In genomic region chr2:65030481-65030880, GRCh38 we compare ENCODE assay signal across 18 cellular contexts. TPM values are rescaled to one million over a fixed set of nuclear protein-coding genes. Genes with fewer than 3 reads are reported as not detected.
DNase-seq lines count a peak whose midpoint lies in the region; ATAC-seq, FAIRE-seq and TF ChIP-seq lines count a peak whose summit lies in the region.
"Had no signal": no experiment of that assay in that cellular context is flagged by ENCODE, and none has a peak within 500 bp of the region (broad histone marks: within the 10 kb centered on the region; RNA-seq: fewer than 3 reads in every experiment).

No MANE protein-coding gene starts in this region.

- peak overlapping the region; percentile 55 for H3K27ac Mint-ChIP-seq in dendritic cell treated with granulocyte-macrophage colony-stimulating factor and Interleukin-4, amounts not matched to agents 40 ng/mL and 50 ng/mL, for 4 days
- H3K27ac Mint-ChIP-seq: activated naive CD8-positive, alpha-beta T cell treated with anti-CD3 and anti-CD28 coated beads, Interleukin-2, amount 10 ng/mL, durations not matched to agents 7 days and 5 days; T-helper 1 cell treated with Interleukin-12 subunit alpha and Interleukin-12 subunit beta and Interleukin-4 antibody, amounts not matched to agents 30 μg/mL and 1 μg/mL, for 36 hours had no signal

- H3K4me1 ChIP-seq in A549 = peaks cover 22% of the 10 kb centered on the region; the same call in 2 of the 3 replicates
- peaks cover 9 to 33% of the 10 kb centered on the region in 2 donors for H3K4me1 ChIP-seq in left lung
- H3K4me1 ChIP-seq in esophagus squamous epithelium = peaks cover 0 to 5% (median 0%) of the 10 kb centered on the region in 3 donors
- H3K4me1 ChIP-seq: uterus had no signal

- ATAC-seq in A549 (no peak), GM18502 (IDR thresholded peaks at IDR 0.05; ENCODE audit: poor library complexity, unreplicated experiment) (peak; percentile 27), left lung (no peak), GM21515 (IDR thresholded peaks at IDR 0.05; ENCODE audit: unreplicated experiment) (no peak)
- ATAC-seq: activated CD4-positive, alpha-beta T cell treated with anti-CD3 and anti-CD28 coated beads for 36 hours; effector memory CD8-positive, alpha-beta T cell had no signal

- FAIRE-seq in A549 (lab: Jason Lieb, UNC) = no peak

- TF ChIP-seq RAD21 in A549 (conservative IDR thresholded peaks at IDR 0.05 in 1 of 2, IDR thresholded peaks at IDR 0.05 in 1 of 2) = no peak

- no peak for DNase-seq in A549 (ENCODE audit: low read depth in 1 of 2, low spot score in 1 of 2)
- DNase-seq in NAMALWA (ENCODE audit: low spot score) = peak; percentile 76
- no peak for DNase-seq in left lung
- DNase-seq in esophagus squamous epithelium (lab: John Stamatoyannopoulos, UW) = no peak
- DNase-seq in activated CD4-positive, CD25-positive, alpha-beta regulatory T cell treated with anti-CD3 and anti-CD28 coated beads, Interleukin-2, amount 50 U/mL, for 72 hours = no peak
- DNase-seq: ACHN; activated CD4-positive, alpha-beta T cell treated with anti-CD3 and anti-CD28 coated beads for 36 hours; activated naive CD8-positive, alpha-beta T cell treated with anti-CD3 and anti-CD28 coated beads, Interleukin-2, amount 10 ng/mL, durations not matched to agents 7 days and 5 days; effector memory CD8-positive, alpha-beta T cell; NCI-H2029 treated with DMSO at 0.1 percent for 48 hours; stimulated activated naive CD4-positive, alpha-beta T cell treated with Interleukin-2 at 50 U/mL for 16 hours; uterus had no signal

- intact Hi-C loops in dendritic cell treated with granulocyte-macrophage colony-stimulating factor and Interleukin-4, amounts not matched to agents 40 ng/mL and 50 ng/mL, for 4 days (cut with micrococcal nuclease) = loop anchor here (2.0 kb wide), 1 partner anchor 30 kb away; no protein-coding TSS in a partner anchor
- intact Hi-C loops in left lung (cut with DNase I) = no loop called here
- intact Hi-C loops in esophagus squamous epithelium (cut with DNase I) = no loop called here

- no peak overlapping the region for H3K4me3 ChIP-seq in A549
- H3K4me3 ChIP-seq in left lung = no peak overlapping the region
- H3K4me3 ChIP-seq in esophagus squamous epithelium = no peak overlapping the region
- H3K4me3 ChIP-seq: breast epithelium, skin epidermis, uterus had no signal

- 77% methylated on average over 6 of the region's 6 CpGs for WGBS in A549 (ENCODE audit: missing lambda C conversion rate)
- WGBS in esophagus squamous epithelium, 2 donors = 64 to 79% methylated on average over 6 of the region's 6 CpGs

- TF ChIP-seq EP300 in A549 (IDR thresholded peaks at IDR 0.05) = no peak

- CTCF ChIA-PET in A549 (lab: Yijun Ruan, JAX) = interaction anchor here (0.7 to 11.8 kb wide), 4 partner anchors 10 to 110 kb away, joined by 3 to 177 read pairs (median 5); no protein-coding TSS in a partner anchor

- peaks cover 61% of the 10 kb centered on the region for H3K36me3 Mint-ChIP-seq in dendritic cell treated with granulocyte-macrophage colony-stimulating factor and Interleukin-4, amounts not matched to agents 40 ng/mL and 50 ng/mL, for 4 days (ENCODE audit: low read depth)

- H3K4me1 Mint-ChIP-seq in dendritic cell treated with granulocyte-macrophage colony-stimulating factor and Interleukin-4, amounts not matched to agents 40 ng/mL and 50 ng/mL, for 4 days (ENCODE audit: low read depth) = peaks cover 45% of the 10 kb centered on the region

- H3K9me3 ChIP-seq in A549 (no peaks in the 10 kb centered on the region), left lung (no peaks in the 10 kb centered on the region), esophagus squamous epithelium (no peaks in the 10 kb centered on the region)
- H3K9me3 ChIP-seq: breast epithelium, uterus had no signal

- POLR2A ChIA-PET in A549 (lab: Yijun Ruan, JAX) = no interaction called here

- H3K4me3 Mint-ChIP-seq in dendritic cell treated with granulocyte-macrophage colony-stimulating factor and Interleukin-4, amounts not matched to agents 40 ng/mL and 50 ng/mL, for 4 days = no peak overlapping the region
- H3K4me3 Mint-ChIP-seq: activated CD4-positive, alpha-beta T cell treated with anti-CD3 and anti-CD28 coated beads for 36 hours; activated naive CD8-positive, alpha-beta T cell treated with anti-CD3 and anti-CD28 coated beads, Interleukin-2, amount 10 ng/mL, durations not matched to agents 7 days and 5 days had no signal

- H3K36me3 ChIP-seq in left lung (no peaks in the 10 kb centered on the region), esophagus squamous epithelium (no peaks in the 10 kb centered on the region)
- H3K36me3 ChIP-seq: breast epithelium, uterus had no signal

- TF ChIP-seq CTCF in A549 (IDR thresholded peaks at IDR 0.05) (no peak), left lung (IDR thresholded peaks at IDR 0.05) (no peak), esophagus squamous epithelium (IDR thresholded peaks at IDR 0.05) (no peak)

- H3K27me3 Mint-ChIP-seq in dendritic cell treated with granulocyte-macrophage colony-stimulating factor and Interleukin-4, amounts not matched to agents 40 ng/mL and 50 ng/mL, for 4 days = no peaks in the 10 kb centered on the region
- H3K27me3 Mint-ChIP-seq: activated CD4-positive, alpha-beta T cell treated with anti-CD3 and anti-CD28 coated beads for 36 hours; activated naive CD8-positive, alpha-beta T cell treated with anti-CD3 and anti-CD28 coated beads, Interleukin-2, amount 10 ng/mL, durations not matched to agents 7 days and 5 days; effector memory CD8-positive, alpha-beta T cell had no signal

- no peak overlapping the region for H3K4me2 ChIP-seq in A549

- no peak for TF ChIP-seq POLR2A in A549 (IDR thresholded peaks at IDR 0.05; ENCODE audit: low read length)
- no peak for TF ChIP-seq POLR2A in esophagus squamous epithelium (IDR thresholded peaks at IDR 0.05)

- H3K9me3 Mint-ChIP-seq in dendritic cell treated with granulocyte-macrophage colony-stimulating factor and Interleukin-4, amounts not matched to agents 40 ng/mL and 50 ng/mL, for 4 days = no peaks in the 10 kb centered on the region
- H3K9me3 Mint-ChIP-seq: activated naive CD8-positive, alpha-beta T cell treated with anti-CD3 and anti-CD28 coated beads, Interleukin-2, amount 10 ng/mL, durations not matched to agents 7 days and 5 days; effector memory CD8-positive, alpha-beta T cell; T-helper 1 cell treated with Interleukin-12 subunit alpha and Interleukin-12 subunit beta and Interleukin-4 antibody, amounts not matched to agents 30 μg/mL and 1 μg/mL, for 36 hours had no signal

- H3K27ac ChIP-seq in A549 (no peak overlapping the region), left lung (no peak overlapping the region), esophagus squamous epithelium (no peak overlapping the region)
- H3K27ac ChIP-seq: breast epithelium, uterus had no signal

- no peaks in the 10 kb centered on the region for H3K27me3 ChIP-seq in left lung
- no peaks in the 10 kb centered on the region for H3K27me3 ChIP-seq in esophagus squamous epithelium
- H3K27me3 ChIP-seq: breast epithelium, uterus had no signal

TF ChIP-seq in A549, 52 proteins besides CTCF, POLR2A, EP300 and RAD21:
- no peak for TF ChIP-seq BCL3 (IDR thresholded peaks at IDR 0.05)
- no peak for TF ChIP-seq CHD2 (IDR thresholded peaks at IDR 0.05; ENCODE audit: low read length, partially characterized antibody)
- TF ChIP-seq ZC3H11A (IDR thresholded peaks at IDR 0.05) = peak; percentile 25
- no peak for TF ChIP-seq ESRRA (IDR thresholded peaks at IDR 0.05; ENCODE audit: borderline replicate concordance, low read length)
TF ChIP-seq in A549: peak in this region for 1.

RNA-seq across cellular contexts. Expression of gene CEP68, which starts 25.7 kb away (rescaled TPM):
- 9.2 and 9.3 TPM in 2 replicates for polyA plus RNA-seq in A549 (2011; rRNA removed)
- 5.7 and 9.1 TPM in 2 replicates for polyA plus RNA-seq in A549 (2012; cell fraction: cytosol; rRNA removed)
- polyA plus RNA-seq in A549 (2012; cell fraction: nucleus; rRNA removed) = 10.7 TPM in 2 replicates
- 6.3 to 6.9 TPM (median 6.8 TPM) in 3 replicates for polyA plus RNA-seq in A549 (2017; fragmentation: RNase III; extraction: RNeasy Plus Mini Kit Qiagen cat#74134 plus additional on column Dnase treatment)
- 12.6 and 14.2 TPM in 2 replicates for polyA minus RNA-seq in A549 (2011; rRNA and poly(A)+ RNA removed)
- 10 to 100 TPM in 1 of 2 donors, 1 to 10 TPM in 1; 7.9 to 10.4 TPM for total RNA-seq in left lung
- total RNA-seq in esophagus squamous epithelium = 10 to 100 TPM in 2 of 4 donors, 1 to 10 TPM in 2; 3.9 to 17.4 (median 8.6) TPM

RNA-seq across cellular contexts. Expression of gene SLC1A4, which starts 41.3 kb away (rescaled TPM):
- polyA plus RNA-seq in A549 (2011; rRNA removed) = 22.9 and 26.4 TPM in 2 replicates
- 7.2 and 7.3 TPM in 2 replicates for polyA plus RNA-seq in A549 (2012; cell fraction: cytosol; rRNA removed)
- 16.4 and 20.7 TPM in 2 replicates for polyA plus RNA-seq in A549 (2012; cell fraction: nucleus; rRNA removed)
- polyA plus RNA-seq in A549 (2017; fragmentation: RNase III; extraction: RNeasy Plus Mini Kit Qiagen cat#74134 plus additional on column Dnase treatment) = 9.1 to 10.4 TPM (median 9.5 TPM) in 3 replicates
- polyA minus RNA-seq in A549 (2011; rRNA and poly(A)+ RNA removed) = 37.4 and 42.1 TPM in 2 replicates
- total RNA-seq in left lung = 10 to 100 TPM; 16.9 to 21.9 TPM
- 10 to 100 TPM; 12.8 to 28.1 (median 14.3) TPM for total RNA-seq in esophagus squamous epithelium
